ENCODE assay signal across 1 cellular context in the genomic region with DNA sequence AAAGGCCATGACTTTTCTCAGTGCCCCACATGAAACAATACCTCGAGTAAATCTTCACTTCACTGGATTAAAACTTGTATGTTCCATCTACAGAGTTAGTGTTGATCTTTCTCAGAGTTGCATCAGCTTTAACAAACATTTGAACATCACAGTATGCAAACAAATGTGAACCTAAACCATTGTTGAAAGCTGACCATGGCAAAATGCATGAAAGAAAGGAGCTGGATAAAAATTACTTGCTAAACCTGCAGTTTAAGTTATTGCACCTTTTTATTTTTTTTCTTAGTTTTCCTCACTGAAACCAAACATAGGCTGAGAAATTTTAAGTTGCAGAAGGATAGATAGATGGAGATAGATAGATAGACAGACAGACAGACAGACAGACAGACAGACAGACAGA.
TF ChIP-seq lines count a peak whose summit lies in the region.

No MANE protein-coding gene starts in this region.

TF ChIP-seq in HepG2, 621 proteins besides CTCF, POLR2A, EP300 and RAD21 (continued from another document and continues in another):
- TF ChIP-seq, protein P1, sequence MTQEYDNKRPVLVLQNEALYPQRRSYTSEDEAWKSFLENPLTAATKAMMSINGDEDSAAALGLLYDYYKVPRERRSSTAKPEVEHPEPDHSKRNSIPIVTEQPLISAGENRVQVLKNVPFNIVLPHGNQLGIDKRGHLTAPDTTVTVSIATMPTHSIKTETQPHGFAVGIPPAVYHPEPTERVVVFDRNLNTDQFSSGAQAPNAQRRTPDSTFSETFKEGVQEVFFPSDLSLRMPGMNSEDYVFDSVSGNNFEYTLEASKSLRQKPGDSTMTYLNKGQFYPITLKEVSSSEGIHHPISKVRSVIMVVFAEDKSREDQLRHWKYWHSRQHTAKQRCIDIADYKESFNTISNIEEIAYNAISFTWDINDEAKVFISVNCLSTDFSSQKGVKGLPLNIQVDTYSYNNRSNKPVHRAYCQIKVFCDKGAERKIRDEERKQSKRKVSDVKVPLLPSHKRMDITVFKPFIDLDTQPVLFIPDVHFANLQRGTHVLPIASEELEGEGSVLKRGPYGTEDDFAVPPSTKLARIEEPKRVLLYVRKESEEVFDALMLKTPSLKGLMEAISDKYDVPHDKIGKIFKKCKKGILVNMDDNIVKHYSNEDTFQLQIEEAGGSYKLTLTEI (CRISPR knock-in tag; conservative IDR thresholded peaks at IDR 0.05), result no peak
- no peak for TF ChIP-seq AGO1 (IDR thresholded peaks at IDR 0.05; ENCODE audit: low read depth, low read length, poor library complexity, severe bottlenecking)
- TF ChIP-seq SMYD3 (CRISPR knock-in tag; IDR thresholded peaks at IDR 0.05), result 0 out of 2 replicates have a peak, but pooled peaks have one; percentile 56
- TF ChIP-seq FOXJ3 (CRISPR knock-in tag; IDR thresholded peaks at IDR 0.05; ENCODE audit: borderline replicate concordance), result peak; percentile 93; the same call in 1 of the 2 replicates
- peak; percentile 63; the same call in 1 of the 2 replicates for TF ChIP-seq ZNF670 (CRISPR knock-in tag; IDR thresholded peaks at IDR 0.05; ENCODE audit: borderline replicate concordance)
- TF ChIP-seq, protein P2, sequence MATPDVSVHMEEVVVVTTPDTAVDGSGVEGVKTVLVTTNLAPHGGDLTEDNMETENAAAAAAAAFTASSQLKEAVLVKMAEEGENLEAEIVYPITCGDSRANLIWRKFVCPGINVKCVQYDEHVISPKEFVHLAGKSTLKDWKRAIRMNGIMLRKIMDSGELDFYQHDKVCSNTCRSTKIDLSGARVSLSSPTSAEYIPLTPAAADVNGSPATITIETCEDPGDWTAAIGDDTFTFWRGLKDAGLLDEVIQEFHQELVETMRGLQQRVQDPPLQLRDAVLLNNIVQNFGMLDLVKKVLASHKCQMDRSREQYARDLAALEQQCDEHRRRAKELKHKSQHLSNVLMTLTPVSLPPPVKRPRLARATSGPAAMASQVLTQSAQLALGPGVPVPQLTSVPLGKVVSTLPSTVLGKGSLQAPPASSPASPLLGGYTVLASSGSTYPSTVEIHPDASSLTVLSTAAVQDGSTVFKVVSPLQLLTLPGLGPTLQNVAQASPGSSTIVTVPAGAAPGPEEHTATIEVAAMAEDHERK (CRISPR knock-in tag; IDR thresholded peaks at IDR 0.05; ENCODE audit: low read depth), result 0 out of 2 replicates have a peak, but pooled peaks have one; percentile 24
- peak; percentile 53; the same call in 1 of the 2 replicates for TF ChIP-seq ZNF652 (CRISPR knock-in tag; IDR thresholded peaks at IDR 0.05; ENCODE audit: borderline replicate concordance, low read depth)
- TF ChIP-seq SALL2 (CRISPR knock-in tag; IDR thresholded peaks at IDR 0.05), result 0 out of 2 replicates have a peak, but pooled peaks have one; percentile 3
- TF ChIP-seq, protein P3, sequence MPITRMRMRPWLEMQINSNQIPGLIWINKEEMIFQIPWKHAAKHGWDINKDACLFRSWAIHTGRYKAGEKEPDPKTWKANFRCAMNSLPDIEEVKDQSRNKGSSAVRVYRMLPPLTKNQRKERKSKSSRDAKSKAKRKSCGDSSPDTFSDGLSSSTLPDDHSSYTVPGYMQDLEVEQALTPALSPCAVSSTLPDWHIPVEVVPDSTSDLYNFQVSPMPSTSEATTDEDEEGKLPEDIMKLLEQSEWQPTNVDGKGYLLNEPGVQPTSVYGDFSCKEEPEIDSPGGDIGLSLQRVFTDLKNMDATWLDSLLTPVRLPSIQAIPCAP (CRISPR knock-in tag; IDR thresholded peaks at IDR 0.05; ENCODE audit: low read depth), result no peak
- TF ChIP-seq, protein P4, sequence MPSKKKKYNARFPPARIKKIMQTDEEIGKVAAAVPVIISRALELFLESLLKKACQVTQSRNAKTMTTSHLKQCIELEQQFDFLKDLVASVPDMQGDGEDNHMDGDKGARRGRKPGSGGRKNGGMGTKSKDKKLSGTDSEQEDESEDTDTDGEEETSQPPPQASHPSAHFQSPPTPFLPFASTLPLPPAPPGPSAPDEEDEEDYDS (CRISPR knock-in tag; IDR thresholded peaks at IDR 0.05), result peak; percentile 60; the same call in 1 of the 2 replicates
- peak; percentile 82; the same call in 1 of the 2 replicates for TF ChIP-seq REPIN1 (CRISPR knock-in tag; IDR thresholded peaks at IDR 0.05; ENCODE audit: borderline replicate concordance, low read depth)
- TF ChIP-seq, protein P5, sequence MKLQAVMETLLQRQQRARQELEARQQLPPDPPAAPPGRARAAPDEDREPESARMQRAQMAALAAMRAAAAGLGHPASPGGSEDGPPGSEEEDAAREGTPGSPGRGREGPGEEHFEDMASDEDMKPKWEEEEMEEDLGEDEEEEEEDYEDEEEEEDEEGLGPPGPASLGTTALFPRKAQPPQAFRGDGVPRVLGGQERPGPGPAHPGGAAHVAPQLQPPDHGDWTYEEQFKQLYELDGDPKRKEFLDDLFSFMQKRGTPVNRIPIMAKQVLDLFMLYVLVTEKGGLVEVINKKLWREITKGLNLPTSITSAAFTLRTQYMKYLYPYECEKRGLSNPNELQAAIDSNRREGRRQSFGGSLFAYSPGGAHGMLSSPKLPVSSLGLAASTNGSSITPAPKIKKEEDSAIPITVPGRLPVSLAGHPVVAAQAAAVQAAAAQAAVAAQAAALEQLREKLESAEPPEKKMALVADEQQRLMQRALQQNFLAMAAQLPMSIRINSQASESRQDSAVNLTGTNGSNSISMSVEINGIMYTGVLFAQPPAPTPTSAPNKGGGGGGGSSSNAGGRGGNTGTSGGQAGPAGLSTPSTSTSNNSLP (IDR thresholded peaks at IDR 0.05; ENCODE audit: low read depth, low read length), result peak; percentile 98
- TF ChIP-seq ZBTB42 (CRISPR knock-in tag; IDR thresholded peaks at IDR 0.05), result no peak
- TF ChIP-seq, protein P6, sequence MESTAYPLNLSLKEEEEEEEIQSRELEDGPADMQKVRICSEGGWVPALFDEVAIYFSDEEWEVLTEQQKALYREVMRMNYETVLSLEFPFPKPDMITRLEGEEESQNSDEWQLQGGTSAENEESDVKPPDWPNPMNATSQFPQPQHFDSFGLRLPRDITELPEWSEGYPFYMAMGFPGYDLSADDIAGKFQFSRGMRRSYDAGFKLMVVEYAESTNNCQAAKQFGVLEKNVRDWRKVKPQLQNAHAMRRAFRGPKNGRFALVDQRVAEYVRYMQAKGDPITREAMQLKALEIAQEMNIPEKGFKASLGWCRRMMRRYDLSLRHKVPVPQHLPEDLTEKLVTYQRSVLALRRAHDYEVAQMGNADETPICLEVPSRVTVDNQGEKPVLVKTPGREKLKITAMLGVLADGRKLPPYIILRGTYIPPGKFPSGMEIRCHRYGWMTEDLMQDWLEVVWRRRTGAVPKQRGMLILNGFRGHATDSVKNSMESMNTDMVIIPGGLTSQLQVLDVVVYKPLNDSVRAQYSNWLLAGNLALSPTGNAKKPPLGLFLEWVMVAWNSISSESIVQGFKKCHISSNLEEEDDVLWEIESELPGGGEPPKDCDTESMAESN (CRISPR knock-in tag; conservative IDR thresholded peaks at IDR 0.05), result 0 out of 2 replicates have a peak, but pooled peaks have one; percentile 30
- TF ChIP-seq, protein P7, sequence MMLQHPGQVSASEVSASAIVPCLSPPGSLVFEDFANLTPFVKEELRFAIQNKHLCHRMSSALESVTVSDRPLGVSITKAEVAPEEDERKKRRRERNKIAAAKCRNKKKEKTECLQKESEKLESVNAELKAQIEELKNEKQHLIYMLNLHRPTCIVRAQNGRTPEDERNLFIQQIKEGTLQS (CRISPR knock-in tag; IDR thresholded peaks at IDR 0.05), result peak; percentile 97
- TF ChIP-seq FOXP1 (IDR thresholded peaks at IDR 0.05), result peak; percentile 70; the same call in 1 of the 2 replicates
- TF ChIP-seq FOXP1 (CRISPR knock-in tag; IDR thresholded peaks at IDR 0.05), result peak; percentile 91
- TF ChIP-seq MTF1 (CRISPR knock-in tag; IDR thresholded peaks at IDR 0.05), result no peak
- TF ChIP-seq NCOA2 (CRISPR knock-in tag; IDR thresholded peaks at IDR 0.05), result peak; percentile 96
- 0 out of 2 replicates have a peak, but pooled peaks have one; percentile 39 for TF ChIP-seq ZNF562 (CRISPR knock-in tag; IDR thresholded peaks at IDR 0.05; ENCODE audit: borderline replicate concordance)
- peak; percentile 57; the same call in 1 of the 2 replicates for TF ChIP-seq HMG20B (CRISPR knock-in tag; conservative IDR thresholded peaks at IDR 0.05)
- 0 out of 2 replicates have a peak, but pooled peaks have one; percentile 28 for TF ChIP-seq XBP1 (CRISPR knock-in tag; IDR thresholded peaks at IDR 0.05)
- peak; percentile 91 for TF ChIP-seq SAP130 (CRISPR knock-in tag; IDR thresholded peaks at IDR 0.05; ENCODE audit: low read depth)
- TF ChIP-seq HHEX (CRISPR knock-in tag; IDR thresholded peaks at IDR 0.05), result peak; percentile 59
- TF ChIP-seq, protein P8, sequence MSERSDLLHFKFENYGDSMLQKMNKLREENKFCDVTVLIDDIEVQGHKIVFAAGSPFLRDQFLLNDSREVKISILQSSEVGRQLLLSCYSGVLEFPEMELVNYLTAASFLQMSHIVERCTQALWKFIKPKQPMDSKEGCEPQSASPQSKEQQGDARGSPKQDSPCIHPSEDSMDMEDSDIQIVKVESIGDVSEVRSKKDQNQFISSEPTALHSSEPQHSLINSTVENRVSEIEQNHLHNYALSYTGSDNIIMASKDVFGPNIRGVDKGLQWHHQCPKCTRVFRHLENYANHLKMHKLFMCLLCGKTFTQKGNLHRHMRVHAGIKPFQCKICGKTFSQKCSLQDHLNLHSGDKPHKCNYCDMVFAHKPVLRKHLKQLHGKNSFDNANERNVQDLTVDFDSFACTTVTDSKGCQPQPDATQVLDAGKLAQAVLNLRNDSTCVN (CRISPR knock-in tag; IDR thresholded peaks at IDR 0.05; ENCODE audit: borderline replicate concordance), result no peak
- TF ChIP-seq, protein P9, sequence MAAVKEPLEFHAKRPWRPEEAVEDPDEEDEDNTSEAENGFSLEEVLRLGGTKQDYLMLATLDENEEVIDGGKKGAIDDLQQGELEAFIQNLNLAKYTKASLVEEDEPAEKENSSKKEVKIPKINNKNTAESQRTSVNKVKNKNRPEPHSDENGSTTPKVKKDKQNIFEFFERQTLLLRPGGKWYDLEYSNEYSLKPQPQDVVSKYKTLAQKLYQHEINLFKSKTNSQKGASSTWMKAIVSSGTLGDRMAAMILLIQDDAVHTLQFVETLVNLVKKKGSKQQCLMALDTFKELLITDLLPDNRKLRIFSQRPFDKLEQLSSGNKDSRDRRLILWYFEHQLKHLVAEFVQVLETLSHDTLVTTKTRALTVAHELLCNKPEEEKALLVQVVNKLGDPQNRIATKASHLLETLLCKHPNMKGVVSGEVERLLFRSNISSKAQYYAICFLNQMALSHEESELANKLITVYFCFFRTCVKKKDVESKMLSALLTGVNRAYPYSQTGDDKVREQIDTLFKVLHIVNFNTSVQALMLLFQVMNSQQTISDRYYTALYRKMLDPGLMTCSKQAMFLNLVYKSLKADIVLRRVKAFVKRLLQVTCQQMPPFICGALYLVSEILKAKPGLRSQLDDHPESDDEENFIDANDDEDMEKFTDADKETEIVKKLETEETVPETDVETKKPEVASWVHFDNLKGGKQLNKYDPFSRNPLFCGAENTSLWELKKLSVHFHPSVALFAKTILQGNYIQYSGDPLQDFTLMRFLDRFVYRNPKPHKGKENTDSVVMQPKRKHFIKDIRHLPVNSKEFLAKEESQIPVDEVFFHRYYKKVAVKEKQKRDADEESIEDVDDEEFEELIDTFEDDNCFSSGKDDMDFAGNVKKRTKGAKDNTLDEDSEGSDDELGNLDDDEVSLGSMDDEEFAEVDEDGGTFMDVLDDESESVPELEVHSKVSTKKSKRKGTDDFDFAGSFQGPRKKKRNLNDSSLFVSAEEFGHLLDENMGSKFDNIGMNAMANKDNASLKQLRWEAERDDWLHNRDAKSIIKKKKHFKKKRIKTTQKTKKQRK (IDR thresholded peaks at IDR 0.05; ENCODE audit: low read length), result no peak
- TF ChIP-seq, protein P10, sequence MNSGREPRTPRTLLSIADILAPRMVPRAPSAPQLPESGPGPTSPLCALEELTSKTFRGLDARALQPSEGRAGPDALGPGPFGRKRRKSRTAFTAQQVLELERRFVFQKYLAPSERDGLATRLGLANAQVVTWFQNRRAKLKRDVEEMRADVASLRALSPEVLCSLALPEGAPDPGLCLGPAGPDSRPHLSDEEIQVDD (CRISPR knock-in tag; IDR thresholded peaks at IDR 0.05; ENCODE audit: borderline replicate concordance), result no peak
- TF ChIP-seq SMAD9 (CRISPR knock-in tag; IDR thresholded peaks at IDR 0.05), result no peak
- TF ChIP-seq, protein P11, sequence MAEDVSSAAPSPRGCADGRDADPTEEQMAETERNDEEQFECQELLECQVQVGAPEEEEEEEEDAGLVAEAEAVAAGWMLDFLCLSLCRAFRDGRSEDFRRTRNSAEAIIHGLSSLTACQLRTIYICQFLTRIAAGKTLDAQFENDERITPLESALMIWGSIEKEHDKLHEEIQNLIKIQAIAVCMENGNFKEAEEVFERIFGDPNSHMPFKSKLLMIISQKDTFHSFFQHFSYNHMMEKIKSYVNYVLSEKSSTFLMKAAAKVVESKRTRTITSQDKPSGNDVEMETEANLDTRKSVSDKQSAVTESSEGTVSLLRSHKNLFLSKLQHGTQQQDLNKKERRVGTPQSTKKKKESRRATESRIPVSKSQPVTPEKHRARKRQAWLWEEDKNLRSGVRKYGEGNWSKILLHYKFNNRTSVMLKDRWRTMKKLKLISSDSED (CRISPR knock-in tag; IDR thresholded peaks at IDR 0.05), result no peak
- TF ChIP-seq ETV5 (CRISPR knock-in tag; IDR thresholded peaks at IDR 0.05; ENCODE audit: borderline replicate concordance), result peak; percentile 35; the same call in 1 of the 2 replicates
- TF ChIP-seq STAG1 (CRISPR knock-in tag; IDR thresholded peaks at IDR 0.05), result 0 out of 2 replicates have a peak, but pooled peaks have one; percentile 19
- TF ChIP-seq, protein P12, sequence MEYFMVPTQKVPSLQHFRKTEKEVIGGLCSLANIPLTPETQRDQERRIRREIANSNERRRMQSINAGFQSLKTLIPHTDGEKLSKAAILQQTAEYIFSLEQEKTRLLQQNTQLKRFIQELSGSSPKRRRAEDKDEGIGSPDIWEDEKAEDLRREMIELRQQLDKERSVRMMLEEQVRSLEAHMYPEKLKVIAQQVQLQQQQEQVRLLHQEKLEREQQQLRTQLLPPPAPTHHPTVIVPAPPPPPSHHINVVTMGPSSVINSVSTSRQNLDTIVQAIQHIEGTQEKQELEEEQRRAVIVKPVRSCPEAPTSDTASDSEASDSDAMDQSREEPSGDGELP (IDR thresholded peaks at IDR 0.05; ENCODE audit: borderline replicate concordance, low read depth), result peak; percentile 28; the same call in 1 of the 2 replicates
- peak; percentile 89 for TF ChIP-seq ZNF317 (CRISPR knock-in tag; IDR thresholded peaks at IDR 0.05)
- TF ChIP-seq THAP11 (CRISPR knock-in tag; IDR thresholded peaks at IDR 0.05), result peak; percentile 77
- peak; percentile 31; the same call in 1 of the 2 replicates for TF ChIP-seq HOXD1 (CRISPR knock-in tag; IDR thresholded peaks at IDR 0.05)
- TF ChIP-seq KLF16 (CRISPR knock-in tag; IDR thresholded peaks at IDR 0.05), result peak in 1 of 2 experiments; percentile 90; a peak in 2 of 4 replicates
- TF ChIP-seq ZNF3 (CRISPR knock-in tag; IDR thresholded peaks at IDR 0.05), result 0 out of 2 replicates have a peak, but pooled peaks have one; percentile 20
- TF ChIP-seq ZNF343 (CRISPR knock-in tag; IDR thresholded peaks at IDR 0.05), result no peak
- TF ChIP-seq RAD51 (IDR thresholded peaks at IDR 0.05; ENCODE audit: borderline replicate concordance), result no peak
- TF ChIP-seq ZNF572 (CRISPR knock-in tag; IDR thresholded peaks at IDR 0.05), result no peak
- TF ChIP-seq, protein P13, sequence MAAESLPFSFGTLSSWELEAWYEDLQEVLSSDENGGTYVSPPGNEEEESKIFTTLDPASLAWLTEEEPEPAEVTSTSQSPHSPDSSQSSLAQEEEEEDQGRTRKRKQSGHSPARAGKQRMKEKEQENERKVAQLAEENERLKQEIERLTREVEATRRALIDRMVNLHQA (CRISPR knock-in tag; IDR thresholded peaks at IDR 0.05), result peak; percentile 99
- no peak for TF ChIP-seq SNRNP70 (IDR thresholded peaks at IDR 0.05; ENCODE audit: low read depth, low read length)
- no peak for TF ChIP-seq ZNF10 (CRISPR knock-in tag; IDR thresholded peaks at IDR 0.05; ENCODE audit: borderline replicate concordance, low read depth)
- TF ChIP-seq KDM3A (CRISPR knock-in tag; IDR thresholded peaks at IDR 0.05; ENCODE audit: low read depth), result peak; percentile 65; the same call in 1 of the 2 replicates
- 0 out of 2 replicates have a peak, but pooled peaks have one; percentile 47 for TF ChIP-seq STAT5B (CRISPR knock-in tag; IDR thresholded peaks at IDR 0.05)
